15 cellular contexts compared by ENCODE assay signal in genomic region chr5:65478336-65478735, GRCh38.
"Had no signal": no experiment of that assay in that cellular context is flagged by ENCODE, and none has a peak within 500 bp of the region (broad histone marks: within the 10 kb centered on the region; RNA-seq: fewer than 3 reads in every experiment).

No MANE protein-coding gene starts in this region.

- H3K27ac ChIP-seq: body of pancreas, foreskin keratinocyte, left lung, vagina had no signal

- DNase-seq: activated B cell treated with CpG ODN at 0.5 μM for 24 hours; activated CD4-positive, alpha-beta T cell treated with anti-CD3 and anti-CD28 coated beads, Interleukin-2, amount 10 ng/mL, durations not matched to agents 24 days and 14 days; activated CD8-positive, alpha-beta memory T cell treated with anti-CD3 and anti-CD28 coated beads for 24 hours; activated naive CD4-positive, alpha-beta T cell treated with anti-CD3 and anti-CD28 coated beads for 36 hours; body of pancreas; endodermal cell; foreskin keratinocyte; left lung; mesendoderm; nephron progenitor cell; small intestine; T-helper 2 cell had no signal

- H3K4me3 Mint-ChIP-seq: activated B cell treated with CpG ODN at 0.5 μM for 24 hours; activated CD4-positive, alpha-beta T cell treated with anti-CD3 and anti-CD28 coated beads, Interleukin-2, amount 10 ng/mL, durations not matched to agents 24 days and 14 days; activated naive CD4-positive, alpha-beta T cell treated with anti-CD3 and anti-CD28 coated beads for 36 hours; endodermal cell; nephron progenitor cell had no signal

- H3K27me3 Mint-ChIP-seq: activated B cell treated with CpG ODN at 0.5 μM for 24 hours had no signal

- FAIRE-seq: islet of Langerhans, small intestine, TTC549 had no signal

- H3K27me3 ChIP-seq: body of pancreas, foreskin keratinocyte, vagina had no signal

- H3K9me3 ChIP-seq: body of pancreas, left lung, vagina had no signal

- H3K4me3 ChIP-seq: body of pancreas, left lung, vagina had no signal

- H3K27ac Mint-ChIP-seq: activated B cell treated with CpG ODN at 0.5 μM for 24 hours; activated CD4-positive, alpha-beta T cell treated with anti-CD3 and anti-CD28 coated beads, Interleukin-2, amount 10 ng/mL, durations not matched to agents 24 days and 14 days; activated naive CD4-positive, alpha-beta T cell treated with anti-CD3 and anti-CD28 coated beads for 36 hours; endodermal cell; nephron progenitor cell had no signal

- ATAC-seq: body of pancreas, foreskin keratinocyte, left lung had no signal

- H3K9me3 Mint-ChIP-seq: activated B cell treated with CpG ODN at 0.5 μM for 24 hours; activated CD4-positive, alpha-beta T cell treated with anti-CD3 and anti-CD28 coated beads, Interleukin-2, amount 10 ng/mL, durations not matched to agents 24 days and 14 days; activated naive CD4-positive, alpha-beta T cell treated with anti-CD3 and anti-CD28 coated beads for 36 hours; endodermal cell; nephron progenitor cell had no signal

- H3K36me3 ChIP-seq: left lung, vagina had no signal
